Comparison of ENCODE assay signal across 18 cellular contexts in the genomic region with DNA sequence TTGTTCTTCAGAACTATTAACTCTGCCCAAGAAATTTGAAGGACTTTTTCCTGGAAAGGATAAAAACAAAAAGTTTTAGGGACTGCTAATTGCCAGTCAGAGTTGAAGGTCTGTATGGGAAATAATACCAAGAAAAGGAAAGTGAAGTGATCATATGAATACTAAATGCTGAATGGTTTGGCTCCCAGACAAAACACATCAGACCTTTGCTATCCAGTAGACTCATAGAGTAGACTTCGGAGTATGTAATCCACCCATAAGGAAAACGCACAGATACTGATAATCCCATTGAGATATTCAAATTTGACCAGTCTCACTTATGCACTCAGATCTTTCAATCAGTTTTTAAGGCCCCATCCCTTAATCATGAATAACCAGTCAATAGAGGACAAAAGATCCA.
"Had no signal": no experiment of that assay in that cellular context is flagged by ENCODE, and none has a peak within 500 bp of the region (broad histone marks: within the 10 kb centered on the region; RNA-seq: fewer than 3 reads in every experiment).

No MANE protein-coding gene starts in this region.

- H3K4me2 ChIP-seq: hepatocyte had no signal

- H3K27ac Mint-ChIP-seq: activated CD4-positive, alpha-beta T cell treated with anti-CD3 and anti-CD28 coated beads, Interleukin-2, amount 10 ng/mL, durations not matched to agents 24 days and 14 days; activated T-helper 2 cell treated with anti-CD3 and anti-CD28 coated beads, Interferon-gamma antibody, Interleukin-2, Interleukin-4, amounts not matched to agents 10 μg/mL and 5 μg/mL and 100 μg/mL, durations not matched to agents 14 hours and 24 hours and 36 hours; memory B cell; type B pancreatic cell had no signal

- H3K27ac ChIP-seq: adrenal gland, cardiac muscle cell, hepatocyte, left ventricle myocardium inferior had no signal

- H2AFZ ChIP-seq: hepatocyte had no signal

- H3K4me1 ChIP-seq: adrenal gland, left ventricle myocardium inferior had no signal

- H3K27me3 Mint-ChIP-seq: activated CD4-positive, alpha-beta T cell treated with anti-CD3 and anti-CD28 coated beads, Interleukin-2, amount 10 ng/mL, durations not matched to agents 24 days and 14 days; memory B cell; naive thymus-derived CD8-positive, alpha-beta T cell; type B pancreatic cell had no signal

- H3K4me3 Mint-ChIP-seq: activated CD4-positive, alpha-beta T cell treated with anti-CD3 and anti-CD28 coated beads, Interleukin-2, amount 10 ng/mL, durations not matched to agents 24 days and 14 days; memory B cell; type B pancreatic cell had no signal

- ATAC-seq: esophagus mucosa; mucosa of descending colon; naive thymus-derived CD8-positive, alpha-beta T cell; stimulated activated naive CD8-positive, alpha-beta T cell treated with anti-CD3 and anti-CD28 coated beads, Interleukin-15, Interleukin-2, amounts not matched to agents 100 U/mL and 50 U/mL, for 24 hours had no signal

- H3K4me3 ChIP-seq: adrenal gland, cardiac muscle cell, hepatocyte, left ventricle myocardium inferior, mucosa of descending colon had no signal

- H3K4me1 Mint-ChIP-seq: memory B cell had no signal

- H3K36me3 Mint-ChIP-seq: memory B cell, type B pancreatic cell had no signal

- H3K36me3 ChIP-seq: adrenal gland, cardiac muscle cell, left ventricle myocardium inferior had no signal

- H3K79me2 ChIP-seq: hepatocyte had no signal

- H3K9me3 ChIP-seq: adrenal gland, mucosa of descending colon had no signal

- H3K27me3 ChIP-seq: adrenal gland, cardiac muscle cell, hepatocyte had no signal

- DNase-seq: activated CD4-positive, alpha-beta T cell treated with anti-CD3 and anti-CD28 coated beads, Interleukin-2, amount 10 ng/mL, durations not matched to agents 24 days and 14 days; activated CD4-positive, CD25-positive, alpha-beta regulatory T cell; activated naive CD4-positive, alpha-beta T cell treated with anti-CD3 and anti-CD28 coated beads, Interleukin-2, amount 50 U/mL, for 16 hours; adrenal gland; kidney; left ventricle myocardium inferior; mucosa of descending colon; nucleus accumbens; stimulated activated CD4-positive, alpha-beta T cell treated with anti-CD3 and anti-CD28 coated beads, Interleukin-4, amount 100 ng/mL, for 4 hours; stimulated activated CD8-positive, alpha-beta memory T cell treated with anti-CD3 and anti-CD28 coated beads, Interleukin-4, amount 100 ng/mL, for 48 hours; stimulated activated naive CD8-positive, alpha-beta T cell treated with anti-CD3 and anti-CD28 coated beads, Interleukin-15, Interleukin-2, amounts not matched to agents 100 U/mL and 50 U/mL, for 24 hours had no signal
